Comparison of ENCODE assay signal across 16 cellular contexts in genomic region chr10:8151086-8151485, GRCh38.
DNase-seq lines count a peak whose midpoint lies in the region; ATAC-seq and TF ChIP-seq lines count a peak whose summit lies in the region.
"Had no signal": no experiment of that assay in that cellular context is flagged by ENCODE, and none has a peak within 500 bp of the region (broad histone marks: within the 10 kb centered on the region; RNA-seq: fewer than 3 reads in every experiment).

No MANE protein-coding gene starts in this region.

- H3K36me3 ChIP-seq in HEK293 (ENCODE audit: control insufficient read depth in 2 of 2, insufficient read depth in 1 of 2, low read length in 2 of 2) = no peaks in the 10 kb centered on the region
- H3K36me3 ChIP-seq: BE2C, BLaER1 had no signal

- no peak overlapping the region for H3K27ac ChIP-seq in HEK293 (ENCODE audit: extremely low read depth, low read depth, low read length)
- H3K27ac ChIP-seq: BLaER1 had no signal

- POLR2A ChIA-PET in HEK293 (lab: Yijun Ruan, JAX) = no interaction called here

- no peaks in the 10 kb centered on the region for H3K9me3 ChIP-seq in HEK293 (ENCODE audit: control insufficient read depth, insufficient read depth, low read depth, low read length)
- H3K9me3 ChIP-seq: BE2C, BLaER1 had no signal

- CTCF ChIA-PET in HEK293 (lab: Yijun Ruan, JAX) = no interaction called here

- H3K4me1 ChIP-seq in HEK293 (ENCODE audit: control insufficient read depth, insufficient read depth, low read length) = no peaks in the 10 kb centered on the region
- H3K4me1 ChIP-seq: BE2C, BLaER1 had no signal

- H3K4me3 ChIP-seq in HEK293 (ENCODE audit: low read depth, low read length) = no peak overlapping the region
- H3K4me3 ChIP-seq: BLaER1 had no signal

- DNase-seq in M059J (ENCODE audit: low read depth) (peak; percentile 51), RPMI7951 (ENCODE audit: low read depth) (peak; percentile 54), DMS 273 (lab: John Stamatoyannopoulos, UW; ENCODE audit: unreplicated experiment) (no peak)
- DNase-seq: 8988T; ACHN; BE2C; C1 segment of cervical spinal cord; CD4-positive, alpha-beta memory T cell; CD4-positive, CD25-positive, alpha-beta regulatory T cell; CD8-positive, alpha-beta memory T cell; COR-L47; DMS79 treated with DMSO at 0.1 percent for 48 hours; GF-D8 had no signal

- no peak for TF ChIP-seq CTCF in HEK293 (tag by site-specific recombination; IDR thresholded peaks at IDR 0.05)

- ATAC-seq in GM21526 (IDR thresholded peaks at IDR 0.05; ENCODE audit: low FRiP score, unreplicated experiment) = no peak

TF ChIP-seq in HEK293, 187 proteins besides CTCF, POLR2A, EP300 and RAD21:
- TF ChIP-seq SCRT2 (tag by site-specific recombination; IDR thresholded peaks at IDR 0.05) (no peak), ZNF280C (tag by site-specific recombination; IDR thresholded peaks at IDR 0.05) (no peak), KLF1 (tag by site-specific recombination; IDR thresholded peaks at IDR 0.05) (no peak), PRDM10 (tag by site-specific recombination; IDR thresholded peaks at IDR 0.05) (peak; percentile 49; the same call in 1 of the 2 replicates), GLI2 (tag by site-specific recombination; IDR thresholded peaks at IDR 0.05; ENCODE audit: borderline replicate concordance, low read depth) (no peak), ZNF174 (tag by site-specific recombination; IDR thresholded peaks at IDR 0.05) (no peak), ZNF623 (tag by site-specific recombination; IDR thresholded peaks at IDR 0.05) (no peak), MEIS1 (CRISPR knock-in tag; IDR thresholded peaks at IDR 0.05; ENCODE audit: borderline replicate concordance) (no peak)
